In the genomic region with DNA sequence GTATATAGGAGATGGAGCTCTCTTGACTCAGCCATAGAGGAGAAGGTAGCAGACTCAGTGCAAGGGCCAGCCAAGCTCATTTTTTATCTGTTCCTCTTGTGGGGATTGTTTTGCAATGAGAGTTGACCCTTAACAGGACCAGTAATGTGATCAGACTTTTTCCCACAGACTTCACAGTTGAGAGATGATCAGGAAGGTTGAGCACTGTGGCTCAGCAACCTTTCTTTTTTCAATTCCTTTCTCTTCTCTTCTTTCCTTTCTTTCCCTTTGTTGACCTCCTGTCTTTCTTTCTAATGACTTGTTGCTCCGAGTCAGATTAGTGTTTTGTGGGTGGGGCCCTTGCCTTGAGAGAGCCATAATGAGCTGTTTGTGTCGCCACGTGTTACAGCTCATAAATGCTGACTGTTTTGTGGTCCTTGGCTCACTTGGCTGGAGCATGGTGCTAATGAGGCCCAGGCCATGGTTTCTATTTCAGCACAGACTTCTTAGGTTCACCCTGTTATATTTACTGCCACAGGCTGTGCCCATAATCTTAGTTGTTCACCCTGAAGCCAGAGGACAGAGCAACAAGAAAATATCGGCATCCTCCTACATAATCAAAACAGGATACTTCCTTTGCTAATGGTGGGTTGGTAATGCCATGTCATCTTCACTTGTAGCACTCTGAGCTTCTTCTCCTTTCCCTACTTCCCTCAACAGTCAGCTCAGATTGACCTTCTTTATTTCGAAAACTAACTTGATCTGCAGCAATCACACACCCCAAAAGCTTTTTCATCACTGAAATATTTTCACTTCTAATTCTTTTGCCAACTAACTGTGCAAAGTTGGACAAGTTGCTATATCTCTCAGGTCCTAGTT, we compare ENCODE assay signal across 30 cellular contexts. TPM values are rescaled to one million over a fixed set of nuclear protein-coding genes. Genes with fewer than 3 reads are reported as not detected.
DNase-seq lines count a peak whose midpoint lies in the region; ATAC-seq and TF ChIP-seq lines count a peak whose summit lies in the region.
"Had no signal": no experiment of that assay in that cellular context is flagged by ENCODE, and none has a peak within 500 bp of the region (broad histone marks: within the 10 kb centered on the region; RNA-seq: fewer than 3 reads in every experiment).

No MANE protein-coding gene starts in this region.

- TF ChIP-seq CTCF in HEK293 (tag by site-specific recombination; IDR thresholded peaks at IDR 0.05) (no peak), fibroblast of mammary gland (conservative IDR thresholded peaks at IDR 0.05; ENCODE audit: control insufficient read depth, insufficient read depth, low read depth, low read length) (no peak)

- CTCF ChIA-PET in HEK293 (lab: Yijun Ruan, JAX) = interaction anchor here (0.7 to 2.6 kb wide), 4 partner anchors 10 to 138 kb away, joined by 3 to 11 read pairs (median 4); no protein-coding TSS in a partner anchor

- H3K9me3 ChIP-seq in HEK293 (ENCODE audit: control insufficient read depth, insufficient read depth, low read depth, low read length) = no peaks in the 10 kb centered on the region
- H3K9me3 ChIP-seq: HAP-1, left ventricle myocardium inferior, SJCRH30 had no signal

- H3K27ac ChIP-seq in HEK293 (ENCODE audit: extremely low read depth, low read depth, low read length) = no peak overlapping the region
- H3K27ac ChIP-seq: left ventricle myocardium inferior, neural progenitor cell, SJCRH30, skin epidermis had no signal

- peak; percentile 16 for DNase-seq in NOMO-1 treated with dmso at 0.1 percent for 144 hours (lab: John Stamatoyannopoulos, UW; ENCODE audit: unreplicated experiment)
- peak; percentile 52 for DNase-seq in fibroblast of mammary gland (ENCODE audit: low read depth)
- DNase-seq in sciatic nerve (ENCODE audit: low spot score) = no peak
- DNase-seq in midbrain (lab: John Stamatoyannopoulos, UW) = no peak
- no peak for DNase-seq in dedifferentiated amniotic fluid mesenchymal stem cell (ENCODE audit: extremely low spot score)
- no peak for DNase-seq in DMS53 treated with DMSO at 0.1 percent for 48 hours (lab: John Stamatoyannopoulos, UW; ENCODE audit: unreplicated experiment)
- no peak for DNase-seq in OCI-M1 (lab: John Stamatoyannopoulos, UW)
- DNase-seq: activated B cell treated with CpG ODN at 0.5 μM for 24 hours; activated CD4-positive, alpha-beta memory T cell treated with anti-CD3 and anti-CD28 coated beads, Interleukin-2, amount 10 ng/mL, durations not matched to agents 7 days and 5 days; activated naive CD4-positive, alpha-beta T cell treated with anti-CD3 and anti-CD28 coated beads, Interleukin-2, amount 10 ng/mL, durations not matched to agents 7 days and 5 days; activated T-cell treated with anti-CD3 and anti-CD28 coated beads, Interleukin-2, amount 50 U/mL, for 24 hours; DMS79 treated with DMSO at 0.1 percent for 48 hours; effector CD4-positive, alpha-beta T cell; Kasumi-1; left ventricle myocardium inferior; NCI-H1105; NCI-H2081; NCI-H446 treated with DMSO at 0.1 percent for 48 hours; SJCRH30; stimulated activated CD4-positive, alpha-beta T cell treated with anti-CD3 and anti-CD28 coated beads, Interleukin-4, amount 100 ng/mL, for 4 hours; T-helper 2 cell had no signal

- ATAC-seq in sciatic nerve = peak; percentile 82
- ATAC-seq: esophagus mucosa had no signal

- H3K36me3 ChIP-seq in HEK293 (ENCODE audit: control insufficient read depth in 2 of 2, insufficient read depth in 1 of 2, low read length in 2 of 2) = no peaks in the 10 kb centered on the region
- H3K36me3 ChIP-seq: HAP-1, left ventricle myocardium inferior, neural progenitor cell, SJCRH30 had no signal

- POLR2A ChIA-PET in HEK293 (lab: Yijun Ruan, JAX) = no interaction called here

- no peaks in the 10 kb centered on the region for H3K4me1 ChIP-seq in HEK293 (ENCODE audit: control insufficient read depth, insufficient read depth, low read length)
- H3K4me1 ChIP-seq: left ventricle myocardium inferior, neural progenitor cell, SJCRH30 had no signal

- H3K4me3 ChIP-seq in HEK293 (ENCODE audit: low read depth, low read length) (no peak overlapping the region), fibroblast of mammary gland (ENCODE audit: control insufficient read depth, low read depth, low read length) (no peak overlapping the region)
- H3K4me3 ChIP-seq: HAP-1, left ventricle myocardium inferior, neural progenitor cell, SJCRH30, skin epidermis had no signal

- intact Hi-C loops in sciatic nerve (cut with DNase I) = no loop called here

TF ChIP-seq in HEK293, 187 proteins besides CTCF, POLR2A, EP300 and RAD21 (continues in another document):
- no peak for TF ChIP-seq PRDM1 (tag by site-specific recombination; IDR thresholded peaks at IDR 0.05)
- TF ChIP-seq, protein P1, sequence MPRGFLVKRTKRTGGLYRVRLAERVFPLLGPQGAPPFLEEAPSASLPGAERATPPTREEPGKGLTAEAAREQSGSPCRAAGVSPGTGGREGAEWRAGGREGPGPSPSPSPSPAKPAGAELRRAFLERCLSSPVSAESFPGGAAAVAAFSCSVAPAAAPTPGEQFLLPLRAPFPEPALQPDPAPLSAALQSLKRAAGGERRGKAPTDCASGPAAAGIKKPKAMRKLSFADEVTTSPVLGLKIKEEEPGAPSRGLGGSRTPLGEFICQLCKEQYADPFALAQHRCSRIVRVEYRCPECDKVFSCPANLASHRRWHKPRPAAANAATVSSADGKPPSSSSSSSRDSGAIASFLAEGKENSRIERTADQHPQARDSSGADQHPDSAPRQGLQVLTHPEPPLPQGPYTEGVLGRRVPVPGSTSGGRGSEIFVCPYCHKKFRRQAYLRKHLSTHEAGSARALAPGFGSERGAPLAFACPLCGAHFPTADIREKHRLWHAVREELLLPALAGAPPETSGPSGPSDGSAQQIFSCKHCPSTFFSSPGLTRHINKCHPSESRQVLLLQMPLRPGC (tag by site-specific recombination; IDR thresholded peaks at IDR 0.05) = no peak
- no peak for TF ChIP-seq ZNF223 (tag by site-specific recombination; IDR thresholded peaks at IDR 0.05)
- TF ChIP-seq, protein P2, sequence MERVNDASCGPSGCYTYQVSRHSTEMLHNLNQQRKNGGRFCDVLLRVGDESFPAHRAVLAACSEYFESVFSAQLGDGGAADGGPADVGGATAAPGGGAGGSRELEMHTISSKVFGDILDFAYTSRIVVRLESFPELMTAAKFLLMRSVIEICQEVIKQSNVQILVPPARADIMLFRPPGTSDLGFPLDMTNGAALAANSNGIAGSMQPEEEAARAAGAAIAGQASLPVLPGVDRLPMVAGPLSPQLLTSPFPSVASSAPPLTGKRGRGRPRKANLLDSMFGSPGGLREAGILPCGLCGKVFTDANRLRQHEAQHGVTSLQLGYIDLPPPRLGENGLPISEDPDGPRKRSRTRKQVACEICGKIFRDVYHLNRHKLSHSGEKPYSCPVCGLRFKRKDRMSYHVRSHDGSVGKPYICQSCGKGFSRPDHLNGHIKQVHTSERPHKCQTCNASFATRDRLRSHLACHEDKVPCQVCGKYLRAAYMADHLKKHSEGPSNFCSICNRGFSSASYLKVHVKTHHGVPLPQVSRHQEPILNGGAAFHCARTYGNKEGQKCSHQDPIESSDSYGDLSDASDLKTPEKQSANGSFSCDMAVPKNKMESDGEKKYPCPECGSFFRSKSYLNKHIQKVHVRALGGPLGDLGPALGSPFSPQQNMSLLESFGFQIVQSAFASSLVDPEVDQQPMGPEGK (tag by site-specific recombination; IDR thresholded peaks at IDR 0.05) = no peak
- no peak for TF ChIP-seq ZFP69B (tag by site-specific recombination; IDR thresholded peaks at IDR 0.05)
- TF ChIP-seq ZNF366 (tag by site-specific recombination; conservative IDR thresholded peaks at IDR 0.05) = 0 out of 2 replicates have a peak, but pooled peaks have one; percentile 19
- TF ChIP-seq, protein P3, sequence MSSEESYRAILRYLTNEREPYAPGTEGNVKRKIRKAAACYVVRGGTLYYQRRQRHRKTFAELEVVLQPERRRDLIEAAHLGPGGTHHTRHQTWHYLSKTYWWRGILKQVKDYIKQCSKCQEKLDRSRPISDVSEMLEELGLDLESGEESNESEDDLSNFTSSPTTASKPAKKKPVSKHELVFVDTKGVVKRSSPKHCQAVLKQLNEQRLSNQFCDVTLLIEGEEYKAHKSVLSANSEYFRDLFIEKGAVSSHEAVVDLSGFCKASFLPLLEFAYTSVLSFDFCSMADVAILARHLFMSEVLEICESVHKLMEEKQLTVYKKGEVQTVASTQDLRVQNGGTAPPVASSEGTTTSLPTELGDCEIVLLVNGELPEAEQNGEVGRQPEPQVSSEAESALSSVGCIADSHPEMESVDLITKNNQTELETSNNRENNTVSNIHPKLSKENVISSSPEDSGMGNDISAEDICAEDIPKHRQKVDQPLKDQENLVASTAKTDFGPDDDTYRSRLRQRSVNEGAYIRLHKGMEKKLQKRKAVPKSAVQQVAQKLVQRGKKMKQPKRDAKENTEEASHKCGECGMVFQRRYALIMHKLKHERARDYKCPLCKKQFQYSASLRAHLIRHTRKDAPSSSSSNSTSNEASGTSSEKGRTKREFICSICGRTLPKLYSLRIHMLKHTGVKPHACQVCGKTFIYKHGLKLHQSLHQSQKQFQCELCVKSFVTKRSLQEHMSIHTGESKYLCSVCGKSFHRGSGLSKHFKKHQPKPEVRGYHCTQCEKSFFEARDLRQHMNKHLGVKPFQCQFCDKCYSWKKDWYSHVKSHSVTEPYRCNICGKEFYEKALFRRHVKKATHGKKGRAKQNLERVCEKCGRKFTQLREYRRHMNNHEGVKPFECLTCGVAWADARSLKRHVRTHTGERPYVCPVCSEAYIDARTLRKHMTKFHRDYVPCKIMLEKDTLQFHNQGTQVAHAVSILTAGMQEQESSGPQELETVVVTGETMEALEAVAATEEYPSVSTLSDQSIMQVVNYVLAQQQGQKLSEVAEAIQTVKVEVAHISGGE (tag by site-specific recombination; conservative IDR thresholded peaks at IDR 0.05; ENCODE audit: low read depth) = no peak
- no peak for TF ChIP-seq ZNF37A (tag by site-specific recombination; IDR thresholded peaks at IDR 0.05)
- TF ChIP-seq ZNF350 (tag by site-specific recombination; IDR thresholded peaks at IDR 0.05) = no peak
- TF ChIP-seq ZNF558 (tag by site-specific recombination; IDR thresholded peaks at IDR 0.05) = no peak

RNA-seq across cellular contexts. Expression of gene ADAM30, which starts 13.9 kb away (rescaled TPM):
- total RNA-seq in sciatic nerve = not detected
- total RNA-seq: activated B cell treated with CpG ODN at 0.5 μM for 24 hours; activated CD4-positive, alpha-beta memory T cell treated with anti-CD3 and anti-CD28 coated beads, Interleukin-2, amount 10 ng/mL, durations not matched to agents 7 days and 5 days; esophagus mucosa; left ventricle myocardium inferior; mononuclear cell; OCI-LY7; progenitor cell of endocrine pancreas; SJCRH30; urinary bladder had no signal

Comparison
In these comparisons a context has a peak if more than half of its experiments do, and no peak if none do; other contexts are left out.
1. DNase-seq: peak in NOMO-1 treated with dmso at 0.1 percent for 144 hours (single experiment) and fibroblast of mammary gland (single experiment); none in sciatic nerve (single experiment), midbrain (single experiment), dedifferentiated amniotic fluid mesenchymal stem cell (single experiment), DMS53 treated with DMSO at 0.1 percent for 48 hours (single experiment) and OCI-M1 (single experiment).